Comparison of ENCODE assay signal across 31 cellular contexts in the genomic region with DNA sequence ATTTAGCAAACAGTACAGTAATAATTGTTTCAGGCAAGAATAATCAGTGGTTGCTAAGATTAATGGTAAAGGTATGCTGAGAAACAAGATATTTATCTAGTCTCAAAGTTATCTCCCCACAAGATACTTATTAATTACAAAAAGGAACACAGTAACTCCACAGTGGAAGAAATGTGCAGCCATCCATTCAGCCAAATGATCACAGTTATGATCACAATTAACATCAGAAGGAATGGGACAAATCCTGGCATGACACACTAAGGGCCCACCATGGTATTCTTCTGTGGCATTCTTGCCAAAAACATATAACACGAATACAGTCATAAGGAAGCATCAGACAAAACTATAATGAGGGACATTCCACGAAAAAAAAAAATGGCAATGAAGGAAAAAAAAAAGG. TPM values are rescaled to one million over a fixed set of nuclear protein-coding genes. Genes with fewer than 3 reads are reported as not detected.
DNase-seq lines count a peak whose midpoint lies in the region; ATAC-seq, FAIRE-seq and TF ChIP-seq lines count a peak whose summit lies in the region.
"Had no signal": no experiment of that assay in that cellular context is flagged by ENCODE, and none has a peak within 500 bp of the region (broad histone marks: within the 10 kb centered on the region; RNA-seq: fewer than 3 reads in every experiment).

No MANE protein-coding gene starts in this region.

- no peak for ATAC-seq in stimulated activated naive CD8-positive, alpha-beta T cell treated with anti-CD3 and anti-CD28 coated beads, Interleukin-15, Interleukin-2, amounts not matched to agents 100 U/mL and 50 U/mL, for 24 hours
- ATAC-seq: esophagus mucosa; GM12878; left ventricle myocardium superior; stimulated activated memory B cell treated with anti-CD40 and anti-IgM and Interleukin-4, amounts not matched to agents 10 μg/mL and 1 μg/mL and 100 μg/mL, for 72 hours had no signal

- peak overlapping the region in 1 of 2 experiments; percentile 55 for H3K18ac ChIP-seq in mesenchymal stem cell (ENCODE audit: low read depth in 1 of 2, low read length in 2 of 2)

- H3K36me3 ChIP-seq in cardiac muscle cell (peaks cover 2% of the 10 kb centered on the region), mesenchymal stem cell (ENCODE audit: control insufficient read depth in 1 of 2, insufficient read depth in 2 of 2, low read depth in 1 of 2, low read length in 2 of 2) (peaks cover 11 to 32% of the 10 kb centered on the region in 2 experiments)
- H3K36me3 ChIP-seq: breast epithelium had no signal

- no peak for TF ChIP-seq CTCF in cardiac muscle cell (IDR thresholded peaks at IDR 0.05; ENCODE audit: low read depth, low read length)
- no peak for TF ChIP-seq CTCF in VCaP (conservative IDR thresholded peaks at IDR 0.05)

- H3K4me1 ChIP-seq in cardiac muscle cell (ENCODE audit: low read depth) (peaks cover 56% of the 10 kb centered on the region), mesenchymal stem cell (ENCODE audit: control insufficient read depth, insufficient read depth, low read depth, low read length) (peaks cover 28% of the 10 kb centered on the region)
- H3K4me1 ChIP-seq: breast epithelium had no signal

- H3K27me3 ChIP-seq in cardiac muscle cell (no peaks in the 10 kb centered on the region), mesenchymal stem cell (ENCODE audit: control insufficient read depth in 1 of 2, insufficient read depth in 1 of 2, low read length in 2 of 2) (no peaks in the 10 kb centered on the region)
- H3K27me3 ChIP-seq: breast epithelium, testis, vagina had no signal

- no peak overlapping the region for H2BK5ac ChIP-seq in mesenchymal stem cell (ENCODE audit: low read depth, low read length, poor library complexity, severe bottlenecking)

- DNase-seq in cardiac muscle cell (ENCODE audit: low read depth in 1 of 2, low spot score in 1 of 2) (no peak), cardiac septum (ENCODE audit: low spot score) (no peak), mesenchymal stem cell (peak; percentile 54), substantia nigra (lab: John Stamatoyannopoulos, UW) (no peak), amygdala (lab: John Stamatoyannopoulos, UW) (no peak), H54 (ENCODE audit: insufficient read length, low spot score) (no peak)
- no peak for DNase-seq in stimulated activated naive CD8-positive, alpha-beta T cell treated with anti-CD3 and anti-CD28 coated beads, Interleukin-15, Interleukin-2, amounts not matched to agents 100 U/mL and 50 U/mL, for 24 hours
- DNase-seq: activated CD4-positive, alpha-beta T cell treated with anti-CD3 and anti-CD28 coated beads, Interleukin-2, amount 50 U/mL, for 1 hour; activated gamma-delta T cell; Caco-2; cortex of kidney; foreskin melanocyte; HCEC 1CT; hippocampal formation; immature natural killer cell; left ventricle myocardium superior; NCI-H1092; NCI-H2029; NCI-H226; NCI-H748 treated with DMSO at 0.1 percent for 48 hours; posterior cingulate gyrus; testis had no signal

- H3K9ac ChIP-seq in mesenchymal stem cell (ENCODE audit: low read length) = peak overlapping the region; percentile 9

- no peak overlapping the region for H2AK5ac ChIP-seq in mesenchymal stem cell (ENCODE audit: low read length, severe bottlenecking)

- peak overlapping the region; percentile 90 for H3K27ac ChIP-seq in cardiac muscle cell
- H3K27ac ChIP-seq in VCaP = peak overlapping the region; percentile 0
- peak overlapping the region; percentile 98 for H3K27ac ChIP-seq in mesenchymal stem cell (ENCODE audit: low read length, poor library complexity, severe bottlenecking)
- H3K27ac ChIP-seq in substantia nigra (ENCODE audit: low read depth, low read length, poor library complexity, severe bottlenecking) = peak overlapping the region; percentile 18
- H3K27ac ChIP-seq: breast epithelium, RWPE1, SK-N-MC, skin epidermis, vagina had no signal

- no peak overlapping the region for H4K8ac ChIP-seq in mesenchymal stem cell (ENCODE audit: low read length)

- H3K14ac ChIP-seq in mesenchymal stem cell (ENCODE audit: low read length in 2 of 2) = no peak overlapping the region

- H3K23ac ChIP-seq in mesenchymal stem cell (ENCODE audit: low read length in 2 of 2) = no peak overlapping the region

- H3K4me3 ChIP-seq in cardiac muscle cell (no peak overlapping the region), mesenchymal stem cell (ENCODE audit: insufficient read depth in 1 of 2, low read depth in 1 of 2, low read length in 2 of 2) (no peak overlapping the region)
- H3K4me3 ChIP-seq: breast epithelium, GM12878, SK-N-MC, skin epidermis, testis, vagina had no signal

- no peak for TF ChIP-seq POLR2A in H54 (IDR thresholded peaks at IDR 0.05; ENCODE audit: low read depth, low read length)

- no peak overlapping the region for H2AFZ ChIP-seq in mesenchymal stem cell (ENCODE audit: low read depth, low read length)

- no peak overlapping the region for H2BK15ac ChIP-seq in mesenchymal stem cell (ENCODE audit: low read depth, poor library complexity, severe bottlenecking)

- no peaks in the 10 kb centered on the region for H3K9me3 ChIP-seq in cardiac muscle cell (ENCODE audit: low read depth)
- H3K9me3 ChIP-seq in mesenchymal stem cell (ENCODE audit: control insufficient read depth, low read length) = no peaks in the 10 kb centered on the region
- H3K9me3 ChIP-seq: breast epithelium, Caco-2, testis, vagina had no signal

- no peak overlapping the region for H3K4ac ChIP-seq in mesenchymal stem cell (ENCODE audit: low read depth in 1 of 2, low read length in 2 of 2)

- 90% methylated on average over 2 of the region's 2 CpGs for WGBS in mesenchymal stem cell

- H3K79me1 ChIP-seq in mesenchymal stem cell (replicated peaks; ENCODE audit: low read length, poor library complexity, severe bottlenecking) = peaks cover 9% of the 10 kb centered on the region

- H4K91ac ChIP-seq in mesenchymal stem cell (ENCODE audit: low read length) = no peak overlapping the region

- H3K4me2 ChIP-seq in mesenchymal stem cell (ENCODE audit: low read length, poor library complexity, severe bottlenecking) = no peak overlapping the region

- no peak overlapping the region for H2BK120ac ChIP-seq in mesenchymal stem cell (ENCODE audit: low read depth, low read length)

- no peak for FAIRE-seq in H54 (lab: Jason Lieb, UNC)
- FAIRE-seq: GM12878 had no signal

- intact Hi-C loops in cardiac septum (cut with DNase I) = no loop called here

- H2BK12ac ChIP-seq in mesenchymal stem cell (ENCODE audit: low read length in 2 of 2) = no peak overlapping the region

RNA-seq across cellular contexts. Expression of a gene that starts 21.0 kb away (rescaled TPM):
- 42.6 and 44.8 TPM in 2 replicates for total RNA-seq in cardiac muscle cell
- 98.7 and 122 TPM in 2 replicates for polyA plus RNA-seq in cardiac muscle cell
- 90.3 TPM for total RNA-seq in cardiac septum
- polyA plus RNA-seq in mesenchymal stem cell (2013, experiment 1 of 2) = 37.7 TPM
- polyA plus RNA-seq in mesenchymal stem cell (2013, experiment 2 of 2) = 36.7 TPM

Comparison
In these comparisons a context has a peak if more than half of its experiments do, and no peak if none do; other contexts are left out.
1. H3K27ac ChIP-seq: peak in every context shown above with its lines; median percentile 98 in mesenchymal stem cell; 90 in cardiac muscle cell; 18 in substantia nigra; 0 in VCaP.